Comparison of ENCODE assay signal across 8 cellular contexts in the genomic region with DNA sequence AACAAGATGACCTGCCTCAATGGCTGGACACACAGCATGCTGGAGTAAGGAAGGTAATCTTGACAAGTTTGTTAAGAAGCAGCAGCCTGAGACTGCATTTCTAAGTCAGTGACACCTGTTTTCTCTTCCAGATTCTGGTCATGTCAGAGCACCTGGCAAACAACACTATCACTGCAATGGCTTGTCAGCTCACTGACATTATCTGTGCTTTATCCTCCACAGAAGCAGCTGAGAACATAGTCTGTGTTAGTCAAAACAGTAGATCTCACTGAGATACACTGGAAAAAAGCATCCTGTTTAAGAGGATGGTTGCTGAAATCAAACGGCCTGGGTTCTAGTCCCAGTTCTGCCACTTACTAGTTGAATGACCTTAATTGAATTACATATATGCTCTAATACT.
"Had no signal": no experiment of that assay in that cellular context is flagged by ENCODE, and none has a peak within 500 bp of the region (broad histone marks: within the 10 kb centered on the region; RNA-seq: fewer than 3 reads in every experiment).

No MANE protein-coding gene starts in this region.

- H3K27me3 Mint-ChIP-seq: IgD-negative memory B cell had no signal

- H3K27ac ChIP-seq: HL-60 had no signal

- H3K36me3 Mint-ChIP-seq: IgD-negative memory B cell had no signal

- H3K4me3 Mint-ChIP-seq: H9, IgD-negative memory B cell had no signal

- FAIRE-seq: H54, HepG2 had no signal

- ATAC-seq: HepG2 had no signal

- H3K9me3 Mint-ChIP-seq: H9 had no signal

- DNase-seq: GOT3, H9, HCEC 1CT, KBM-7 had no signal

- H3K27ac Mint-ChIP-seq: H9, IgD-negative memory B cell had no signal
